ENCODE assay signal across 22 cellular contexts in the genomic region with DNA sequence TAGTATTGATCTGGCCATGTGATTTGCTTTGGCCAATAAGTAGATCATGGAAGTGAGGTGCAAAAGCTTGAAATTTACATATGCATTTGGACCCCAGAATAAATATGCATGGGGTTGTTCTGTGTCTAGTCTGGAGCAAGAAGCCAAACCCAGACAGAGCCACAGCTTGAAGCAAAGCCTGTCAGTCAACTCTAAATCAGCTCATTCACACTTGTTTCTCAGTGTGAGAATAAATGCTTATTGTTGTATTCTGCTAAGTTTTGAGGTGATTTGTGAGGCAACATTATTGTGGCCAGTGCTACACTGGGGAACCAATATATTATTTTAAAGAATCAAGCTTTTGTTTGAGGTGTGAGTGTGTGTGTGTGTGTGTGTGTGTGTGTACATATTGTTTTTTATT. TPM values are rescaled to one million over a fixed set of nuclear protein-coding genes. Genes with fewer than 3 reads are reported as not detected.
DNase-seq lines count a peak whose midpoint lies in the region; ATAC-seq, FAIRE-seq and TF ChIP-seq lines count a peak whose summit lies in the region.
"Had no signal": no experiment of that assay in that cellular context is flagged by ENCODE, and none has a peak within 500 bp of the region (broad histone marks: within the 10 kb centered on the region; RNA-seq: fewer than 3 reads in every experiment).

No MANE protein-coding gene starts in this region.

- H3K9me3 ChIP-seq in GM12878 (replicated peaks; ENCODE audit: control insufficient read depth, insufficient read depth, low read length): no peaks in the 10 kb centered on the region; the same call in 1 of the 3 replicates
- H3K9me3 ChIP-seq: HAP-1 had no signal

- no peak overlapping the region for H3K4me3 ChIP-seq in GM12878
- H3K4me3 ChIP-seq: GM23248, HAP-1 had no signal

- no peaks in the 10 kb centered on the region for H3K79me2 ChIP-seq in GM12878 (ENCODE audit: control insufficient read depth, insufficient read depth, low read length)

- CTCF ChIA-PET in GM12878 (lab: Yijun Ruan, JAX): interaction anchor here (0.6 to 0.9 kb wide), 6 partner anchors 11 to 865 kb away, joined by 3 to 4 read pairs (median 4); no protein-coding TSS in a partner anchor

- no peaks in the 10 kb centered on the region for H3K27me3 ChIP-seq in GM12878 (replicated peaks in 1 of 2; ENCODE audit: control insufficient read depth in 2 of 2, insufficient read depth in 2 of 2, low read length in 1 of 2)

- no peak for FAIRE-seq in GM12878 (lab: Jason Lieb, UNC)
- FAIRE-seq: A204.1, D721Med, G401.6, GM12892, GM18507, HepG2 had no signal

- RAD21 ChIA-PET in GM12878 (lab: Charles Lee; ENCODE audit: unreplicated experiment): no interaction called here

- in situ Hi-C loops in GM12878 (cut with MboI): no loop called here

- no peak for ATAC-seq in GM12878
- no peak for ATAC-seq in HG03565 (IDR thresholded peaks at IDR 0.05; ENCODE audit: unreplicated experiment)
- ATAC-seq: HepG2 had no signal

- no peaks in the 10 kb centered on the region for H3K36me3 ChIP-seq in GM12878 (ENCODE audit: control insufficient read depth in 2 of 2, insufficient read depth in 2 of 2, low read length in 1 of 2)
- H3K36me3 ChIP-seq: HAP-1 had no signal

- no peak overlapping the region for H3K4me2 ChIP-seq in GM12878 (ENCODE audit: control insufficient read depth, insufficient read depth)

- H3K4me1 ChIP-seq in GM12878 (ENCODE audit: control insufficient read depth, insufficient read depth, low read length): no peaks in the 10 kb centered on the region
- H3K4me1 ChIP-seq: Caco-2, HAP-1 had no signal

- DNase-seq in GM12878 (ENCODE audit: low read depth, low spot score) (no peak), inferior parietal cortex (ENCODE audit: extremely low spot score) (peak; percentile 11), putamen (ENCODE audit: low spot score) (peak; percentile 13), C1 segment of cervical spinal cord (lab: John Stamatoyannopoulos, UW) (no peak), COLO668 (lab: John Stamatoyannopoulos, UW; ENCODE audit: unreplicated experiment) (no peak)
- DNase-seq: ACHN; Caco-2; CD4-positive, CD25-positive, alpha-beta regulatory T cell; CD8-positive, alpha-beta memory T cell; GM23248; KG1 had no signal

- BruUV-seq in GM12878 (replicated peaks; lab: Mats Ljungman, UMichigan): no TSS peak

- TF ChIP-seq CTCF in GM12878 (IDR thresholded peaks at IDR 0.05 in 2 of 3, conservative IDR thresholded peaks at IDR 0.05 in 1 of 3; ENCODE audit: control insufficient read depth in 2 of 3, extremely low read depth in 1 of 3, insufficient read depth in 1 of 3, low read depth in 3 of 3, low read length in 3 of 3): no peak

- POLR2A ChIA-PET in GM12878 (lab: Charles Lee): interaction anchor here (0.7 to 1.4 kb wide), 2 partner anchors 12 to 358 kb away, joined by 5 to 6 read pairs; no protein-coding TSS in a partner anchor

- no peak for TF ChIP-seq RAD21 in GM12878 (IDR thresholded peaks at IDR 0.05; ENCODE audit: insufficient read depth, low read depth, low read length)

- intact Hi-C loops in GM12878 (cut with micrococcal nuclease; ENCODE audit: unreplicated experiment): no loop called here

- no peak for TF ChIP-seq POLR2A in GM12878 (IDR thresholded peaks at IDR 0.05; ENCODE audit: low read depth, low read length)

- no peak overlapping the region for H3K9ac ChIP-seq in GM12878 (ENCODE audit: control insufficient read depth, insufficient read depth, low read length)
- H3K9ac ChIP-seq: GM23248 had no signal

- TF ChIP-seq EP300 in GM12878 (IDR thresholded peaks at IDR 0.05; ENCODE audit: borderline replicate concordance in 1 of 2, control insufficient read depth in 1 of 2, low read depth in 2 of 2, low read length in 2 of 2): no peak

- no peaks in the 10 kb centered on the region for H4K20me1 ChIP-seq in GM12878 (ENCODE audit: control insufficient read depth, insufficient read depth)

- no peak overlapping the region for H3K27ac ChIP-seq in GM12878 (ENCODE audit: control insufficient read depth, insufficient read depth)
- H3K27ac ChIP-seq: GM23248 had no signal

- H2AFZ ChIP-seq in GM12878 (ENCODE audit: control insufficient read depth, low read depth, low read length): no peak overlapping the region
- H2AFZ ChIP-seq: GM23248 had no signal

- SMC1A ChIA-PET in GM12878 (lab: Charles Lee; ENCODE audit: uncharacterized antibody, unreplicated experiment): interaction anchor here (0.8 to 1.1 kb wide), 2 partner anchors 11 to 19 kb away, joined by 4 read pairs; no protein-coding TSS in a partner anchor

TF ChIP-seq in GM12878, 131 proteins besides CTCF, POLR2A, EP300 and RAD21 (continues in another document):
- no peak for TF ChIP-seq SIX5 (IDR thresholded peaks at IDR 0.05; ENCODE audit: low read depth, low read length, severe bottlenecking)

RNA-seq across cellular contexts. Expression of a gene that starts 12.2 kb away (rescaled TPM):
- total RNA-seq in GM12878 (2013; cell fraction: nucleolus; rRNA removed): 3.9 and 5.7 TPM in 2 replicates
- total RNA-seq in GM12878 (2014; rRNA removed) (not detected in 2 replicates), GM12878 (2014; rRNA removed; fragmentation: Illumina TruSeq; extraction: Trizol) (not detected in 2 replicates), GM12878 (2021) (0.29 TPM in 1 of 2 replicates, not detected in the other)
- polyA plus RNA-seq in GM12878 (2011; ENCODE audit: low read depth): not detected
- polyA plus RNA-seq in GM12878 (2011; rRNA removed) (0.19 and 0.49 TPM in 2 replicates), GM12878 (2014; fragmentation: Illumina TruSeq; extraction: Trizol) (0.18 TPM in 1 of 2 replicates, not detected in the other), GM12878 (2014; fragmentation: Nextera tagmentation; extraction: Ambion mirVana) (not detected), GM12878 (2014; rRNA removed) (0.22 TPM in 1 of 2 replicates, not detected in the other), GM12878 (2016; fragmentation: Nextera tagmentation; extraction: Ambion mirVana) (under 1 TPM in 1 of 2 experiments, not detected in 1; 0.10 TPM)
- polyA plus RNA-seq in GM12878 (2011; cell fraction: cytosol; rRNA removed): 0.42 and 0.53 TPM in 2 replicates
- 1.6 TPM in 2 replicates for polyA plus RNA-seq in GM12878 (2011; cell fraction: nucleus; rRNA removed)
- polyA plus RNA-seq in GM12878 (2012): 0.27 and 0.28 TPM in 2 replicates
- 1.2 and 1.3 TPM in 2 replicates for polyA minus RNA-seq in GM12878 (2011; rRNA and poly(A)+ RNA removed)
- polyA minus RNA-seq in GM12878 (2011; cell fraction: cytosol; rRNA and poly(A)+ RNA removed): not detected in 2 replicates
- polyA minus RNA-seq in GM12878 (2011; cell fraction: nucleus; rRNA and poly(A)+ RNA removed): 1.5 and 1.7 TPM in 2 replicates
- total RNA-seq: Caco-2; CD4-positive, CD25-positive, alpha-beta regulatory T cell; CD8-positive, alpha-beta memory T cell; GM23248; H4; HepG2 had no signal
- polyA plus RNA-seq: BJ; CD4-positive, CD25-positive, alpha-beta regulatory T cell; CD8-positive, alpha-beta memory T cell; GM23248; HepG2; IgD-negative memory B cell had no signal

RNA-seq across cellular contexts. Expression of a gene that starts 23.7 kb away (rescaled TPM):
- 13.4 and 14.3 TPM in 2 replicates for total RNA-seq in GM12878 (2013; cell fraction: nucleolus; rRNA removed)
- total RNA-seq in GM12878 (2014; rRNA removed): 0.38 and 0.45 TPM in 2 replicates
- total RNA-seq in GM12878 (2014; rRNA removed; fragmentation: Illumina TruSeq; extraction: Trizol): 0.22 and 0.32 TPM in 2 replicates
- total RNA-seq in GM12878 (2021): 0.44 and 0.74 TPM in 2 replicates
- polyA plus RNA-seq in GM12878 (2011; ENCODE audit: low read depth): 0.54 TPM
- 1.6 and 3.0 TPM in 2 replicates for polyA plus RNA-seq in GM12878 (2011; rRNA removed)
- polyA plus RNA-seq in GM12878 (2011; cell fraction: cytosol; rRNA removed): 4.2 and 4.6 TPM in 2 replicates
- polyA plus RNA-seq in GM12878 (2011; cell fraction: nucleus; rRNA removed): 7.1 and 15.8 TPM in 2 replicates
- 0.43 and 1.2 TPM in 2 replicates for polyA plus RNA-seq in GM12878 (2012)
- polyA plus RNA-seq in GM12878 (2014; fragmentation: Illumina TruSeq; extraction: Trizol): 0.48 and 0.65 TPM in 2 replicates
- under 1 TPM; 0.37 to 0.50 TPM for polyA plus RNA-seq in GM12878 (2014; fragmentation: Nextera tagmentation; extraction: Ambion mirVana)
- polyA plus RNA-seq in GM12878 (2014; rRNA removed): 0.44 and 0.55 TPM in 2 replicates
- polyA plus RNA-seq in GM12878 (2016; fragmentation: Nextera tagmentation; extraction: Ambion mirVana): under 1 TPM; 0.28 to 0.43 TPM
- polyA minus RNA-seq in GM12878 (2011; rRNA and poly(A)+ RNA removed): 6.4 and 7.3 TPM in 2 replicates
- polyA minus RNA-seq in GM12878 (2011; cell fraction: cytosol; rRNA and poly(A)+ RNA removed): 0.53 TPM in 1 of 2 replicates, not detected in the other
- 6.3 and 6.9 TPM in 2 replicates for polyA minus RNA-seq in GM12878 (2011; cell fraction: nucleus; rRNA and poly(A)+ RNA removed)
- total RNA-seq: Caco-2; CD8-positive, alpha-beta memory T cell; GM23248; H4; HepG2 had no signal
- polyA plus RNA-seq: BJ; CD8-positive, alpha-beta memory T cell; GM23248; HepG2; IgD-negative memory B cell had no signal

RNA-seq across cellular contexts. Expression of a gene that starts 32.7 kb away (rescaled TPM):
- total RNA-seq in GM12878 (2013; cell fraction: nucleolus; rRNA removed): not detected in 2 replicates
- total RNA-seq in GM12878 (2014; rRNA removed) (0.68 and 1.3 TPM in 2 replicates), GM12878 (2014; rRNA removed; fragmentation: Illumina TruSeq; extraction: Trizol) (0.37 TPM in 1 of 2 replicates, not detected in the other), GM12878 (2021) (0.37 and 0.41 TPM in 2 replicates)
- not detected for polyA plus RNA-seq in GM12878 (2011; ENCODE audit: low read depth)
- polyA plus RNA-seq in GM12878 (2011; rRNA removed) (1.4 and 1.7 TPM in 2 replicates), GM12878 (2014; fragmentation: Illumina TruSeq; extraction: Trizol) (0.22 TPM in 1 of 2 replicates, not detected in the other), GM12878 (2014; fragmentation: Nextera tagmentation; extraction: Ambion mirVana) (under 1 TPM in 1 of 2 experiments, not detected in 1; 0.49 TPM), GM12878 (2014; rRNA removed) (1.4 and 1.5 TPM in 2 replicates), GM12878 (2016; fragmentation: Nextera tagmentation; extraction: Ambion mirVana) (under 1 TPM in 1 of 2 experiments, not detected in 1; 0.31 TPM)
- polyA plus RNA-seq in GM12878 (2011; cell fraction: cytosol; rRNA removed): 0.77 and 1.6 TPM in 2 replicates
- 0.42 and 0.87 TPM in 2 replicates for polyA plus RNA-seq in GM12878 (2011; cell fraction: nucleus; rRNA removed)
- polyA plus RNA-seq in GM12878 (2012): not detected in 2 replicates
- not detected in 2 replicates for polyA minus RNA-seq in GM12878 (2011; rRNA and poly(A)+ RNA removed)
- not detected in 2 replicates for polyA minus RNA-seq in GM12878 (2011; cell fraction: cytosol; rRNA and poly(A)+ RNA removed)
- polyA minus RNA-seq in GM12878 (2011; cell fraction: nucleus; rRNA and poly(A)+ RNA removed): not detected in 2 replicates
- total RNA-seq: Caco-2; CD4-positive, CD25-positive, alpha-beta regulatory T cell; GM23248; H4 had no signal
- polyA plus RNA-seq: BJ, GM23248 had no signal

RNA-seq across cellular contexts. Expression of a gene that starts 50.5 kb away (rescaled TPM):
- total RNA-seq in GM12878 (2013; cell fraction: nucleolus; rRNA removed): not detected in 2 replicates
- total RNA-seq in GM12878 (2014; rRNA removed): not detected in 2 replicates
- total RNA-seq in GM12878 (2014; rRNA removed; fragmentation: Illumina TruSeq; extraction: Trizol): not detected in 2 replicates
- total RNA-seq in GM12878 (2021): not detected in 2 replicates
- not detected for polyA plus RNA-seq in GM12878 (2011; ENCODE audit: low read depth)
- not detected in 2 replicates for polyA plus RNA-seq in GM12878 (2011; rRNA removed)
- polyA plus RNA-seq in GM12878 (2011; cell fraction: cytosol; rRNA removed): not detected in 2 replicates
- polyA plus RNA-seq in GM12878 (2011; cell fraction: nucleus; rRNA removed): not detected in 2 replicates
- not detected in 2 replicates for polyA plus RNA-seq in GM12878 (2012)
- not detected in 2 replicates for polyA plus RNA-seq in GM12878 (2014; fragmentation: Illumina TruSeq; extraction: Trizol)
- not detected for polyA plus RNA-seq in GM12878 (2014; fragmentation: Nextera tagmentation; extraction: Ambion mirVana)
- polyA plus RNA-seq in GM12878 (2014; rRNA removed): not detected in 2 replicates
- polyA plus RNA-seq in GM12878 (2016; fragmentation: Nextera tagmentation; extraction: Ambion mirVana): not detected
- not detected in 2 replicates for polyA minus RNA-seq in GM12878 (2011; rRNA and poly(A)+ RNA removed)
- polyA minus RNA-seq in GM12878 (2011; cell fraction: cytosol; rRNA and poly(A)+ RNA removed): not detected in 2 replicates
- polyA minus RNA-seq in GM12878 (2011; cell fraction: nucleus; rRNA and poly(A)+ RNA removed): not detected in 2 replicates
- total RNA-seq: Caco-2; CD4-positive, CD25-positive, alpha-beta regulatory T cell; CD8-positive, alpha-beta memory T cell; GM23248; H4; HepG2 had no signal
- polyA plus RNA-seq: BJ; CD8-positive, alpha-beta memory T cell; GM23248; HepG2 had no signal

Comparison
In these comparisons a context has a peak if more than half of its experiments do, and no peak if none do; other contexts are left out.
1. DNase-seq: peak in inferior parietal cortex (single experiment) and putamen (single experiment); none in GM12878 (single experiment), C1 segment of cervical spinal cord (0 of 14) and COLO668 (single experiment).